11 cellular contexts compared by ENCODE assay signal in genomic region chr6:163793584-163793983, GRCh38.
A peak's percentile ranks its signal among the peaks of the same experiment; 100 is the strongest.
DNase-seq lines count a peak whose midpoint lies in the region; ATAC-seq, FAIRE-seq and TF ChIP-seq lines count a peak whose summit lies in the region.
"Had no signal": no experiment of that assay in that cellular context is flagged by ENCODE, and none has a peak within 500 bp of the region (broad histone marks: within the 10 kb centered on the region; RNA-seq: fewer than 3 reads in every experiment).

No MANE protein-coding gene starts in this region.

- TF ChIP-seq CTCF in GM12864 (IDR thresholded peaks at IDR 0.05; ENCODE audit: low read depth, low read length, missing control alignments) = no peak

- peak; percentile 98 for ATAC-seq in GM21529 (IDR thresholded peaks at IDR 0.05; ENCODE audit: unreplicated experiment)
- peak; percentile 99 for ATAC-seq in HG03565 (IDR thresholded peaks at IDR 0.05; ENCODE audit: unreplicated experiment)
- no peak for ATAC-seq in Right ventricle myocardium inferior
- ATAC-seq: body of pancreas, Panc1 had no signal

- H3K4me3 ChIP-seq in GM12864 (ENCODE audit: low read depth, low read length) = no peak overlapping the region
- H3K4me3 ChIP-seq: body of pancreas had no signal

- intact Hi-C loops in Right ventricle myocardium inferior (cut with DNase I) = no loop called here

- TF ChIP-seq POLR2A in H54 (IDR thresholded peaks at IDR 0.05; ENCODE audit: low read depth, low read length) = no peak

- DNase-seq in GM12864 (ENCODE audit: low read depth) (peak; percentile 24), glomerular visceral epithelial cell (ENCODE audit: extremely low spot score) (peak; percentile 83), DMS153 treated with DMSO at 0.1 percent for 48 hours (lab: John Stamatoyannopoulos, UW; ENCODE audit: unreplicated experiment) (no peak), Right ventricle myocardium inferior (ENCODE audit: missing footprints) (no peak), H54 (ENCODE audit: insufficient read length, low spot score) (no peak)
- DNase-seq in stimulated activated CD4-positive, alpha-beta T cell treated with anti-CD3 and anti-CD28 coated beads, Interleukin-4, amount 100 ng/mL, for 1 hour = no peak
- DNase-seq: body of pancreas, naive B cell had no signal

- no peak for FAIRE-seq in H54 (lab: Jason Lieb, UNC)

Comparison
In these comparisons a context has a peak if more than half of its experiments do, and no peak if none do; other contexts are left out.
1. DNase-seq: peak in GM12864 (single experiment) and glomerular visceral epithelial cell (single experiment); none in stimulated activated CD4-positive, alpha-beta T cell treated with anti-CD3 and anti-CD28 coated beads, Interleukin-4, amount 100 ng/mL, for 1 hour (single experiment), DMS153 treated with DMSO at 0.1 percent for 48 hours (single experiment), Right ventricle myocardium inferior (single experiment) and H54 (single experiment).